Comparison of ENCODE assay signal across 17 cellular contexts in the genomic region with DNA sequence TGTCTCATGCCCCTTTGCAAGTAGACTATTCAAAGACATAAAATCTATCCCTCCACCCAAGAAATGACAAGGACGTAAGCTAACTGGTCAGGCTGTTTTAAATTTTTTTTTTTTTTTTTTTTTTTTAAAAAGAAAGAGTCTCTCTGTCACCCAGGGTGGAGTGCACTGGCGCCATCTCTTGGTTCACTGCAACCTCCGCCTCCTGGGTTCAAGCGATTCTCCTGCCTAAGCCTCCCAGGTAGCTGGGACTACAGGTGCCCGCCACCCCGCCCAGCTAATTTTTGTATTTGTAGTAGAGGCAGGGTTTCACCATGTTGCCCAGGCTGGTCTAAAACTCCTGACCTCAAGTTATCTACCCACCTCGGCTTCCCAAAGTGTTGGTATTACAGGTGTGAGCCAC. TPM values are rescaled to one million over a fixed set of nuclear protein-coding genes. Genes with fewer than 3 reads are reported as not detected.
DNase-seq lines count a peak whose midpoint lies in the region; ATAC-seq and TF ChIP-seq lines count a peak whose summit lies in the region.
"Had no signal": no experiment of that assay in that cellular context is flagged by ENCODE, and none has a peak within 500 bp of the region (broad histone marks: within the 10 kb centered on the region; RNA-seq: fewer than 3 reads in every experiment).

No MANE protein-coding gene starts in this region.

- peaks cover 98% of the 10 kb centered on the region for H3K79me2 ChIP-seq in PC-9 (ENCODE audit: low read depth)

- peaks cover 98% of the 10 kb centered on the region for H4K20me1 ChIP-seq in PC-9 (ENCODE audit: insufficient read depth)

- intact Hi-C loops in PC-9 (cut with micrococcal nuclease; ENCODE audit: unreplicated experiment) = no loop called here
- intact Hi-C loops in Right ventricle myocardium inferior (cut with DNase I) = loop anchor here (10.0 kb wide), 1 partner anchor 336 kb away; a partner anchor contains a TSS

- H3K27me3 ChIP-seq in PC-9 (ENCODE audit: insufficient read depth, low read depth) = no peaks in the 10 kb centered on the region
- H3K27me3 ChIP-seq: ovary had no signal

- H2AFZ ChIP-seq in PC-9 = no peak overlapping the region

- no peaks in the 10 kb centered on the region for H3K9me3 ChIP-seq in PC-9 (ENCODE audit: insufficient read depth, low read depth)
- H3K9me3 ChIP-seq: ovary had no signal

- peaks cover 38% of the 10 kb centered on the region for H3F3A ChIP-seq in PC-9 (ENCODE audit: insufficient read depth, low read depth)

- peak; percentile 51 for TF ChIP-seq CTCF in PC-9 (conservative IDR thresholded peaks at IDR 0.05)

- BruUV-seq in PC-9 (replicated peaks; lab: Mats Ljungman, UMichigan) = no TSS peak

- no peak for ATAC-seq in GM18909 (IDR thresholded peaks at IDR 0.05; ENCODE audit: poor library complexity, unreplicated experiment)
- ATAC-seq in Right ventricle myocardium inferior = no peak
- ATAC-seq: activated T-cell treated with anti-CD3 and anti-CD28 coated beads, Interleukin-2, amount 50 U/mL, for 72 hours; effector memory CD8-positive, alpha-beta T cell had no signal

- no peaks in the 10 kb centered on the region for H3K9me2 ChIP-seq in PC-9 (ENCODE audit: insufficient read depth)

- CTCF ChIA-PET in PC-9 (lab: Charles Lee) = interaction anchor here (0.6 to 0.7 kb wide), 2 partner anchors 434 to 445 kb away, joined by 5 to 8 read pairs; no protein-coding TSS in a partner anchor

- H3K4me3 ChIP-seq in PC-9 = no peak overlapping the region
- H3K4me3 ChIP-seq: ovary, SK-N-MC had no signal

- no peak for TF ChIP-seq POLR2A in erythroblast (IDR thresholded peaks at IDR 0.05; ENCODE audit: low read length)

- no peaks in the 10 kb centered on the region; the same call in 1 of the 2 replicates for H3K4me1 ChIP-seq in PC-9 (replicated peaks; ENCODE audit: insufficient read depth)

- DNase-seq in NCI-H2227 (lab: John Stamatoyannopoulos, UW; ENCODE audit: unreplicated experiment) (peak; percentile 8), NCI-H2227 treated with DMSO at 0.1 percent for 48 hours (lab: John Stamatoyannopoulos, UW) (no peak), Daoy (ENCODE audit: low read depth) (peak; percentile 17), PC-9 (no peak), erythroblast (lab: John Stamatoyannopoulos, UW) (peak; percentile 31 to 50), NCI-H1092 (lab: John Stamatoyannopoulos, UW) (no peak), Right ventricle myocardium inferior (ENCODE audit: missing footprints) (no peak)
- DNase-seq: activated T-cell treated with anti-CD3 and anti-CD28 coated beads, Interleukin-2, amount 50 U/mL, for 72 hours; aorta; COR-L47; effector memory CD8-positive, alpha-beta T cell; islet precursor cell; NCI-H1417 treated with DMSO at 0.1 percent for 48 hours; NCI-H526 treated with DMSO at 0.1 percent for 48 hours; ovary had no signal

- POLR2A ChIA-PET in PC-9 (lab: Charles Lee; ENCODE audit: unreplicated experiment) = no interaction called here

- H3K27ac ChIP-seq in PC-9 = no peak overlapping the region
- H3K27ac ChIP-seq: ovary, SK-N-MC had no signal

- no peak overlapping the region for H3K4me2 ChIP-seq in PC-9

- H3K36me3 ChIP-seq in PC-9 (ENCODE audit: low read depth) = peaks cover 62% of the 10 kb centered on the region
- H3K36me3 ChIP-seq: ovary had no signal

RNA-seq across cellular contexts. Expression of a gene that starts 11.2 kb away (rescaled TPM):
- 37.0 and 54.9 TPM in 2 replicates for total RNA-seq in Daoy (2014; rRNA removed; shearing (Covaris generic))
- total RNA-seq in PC-9 (2021) (77.0 and 112 TPM in 2 replicates), Right ventricle myocardium inferior (27.7 TPM)

RNA-seq across cellular contexts. Expression of a gene that starts 50.3 kb away (rescaled TPM):
- 277 and 349 TPM in 2 replicates for total RNA-seq in Daoy (2014; rRNA removed; shearing (Covaris generic))
- total RNA-seq in PC-9 (2021) (132 and 139 TPM in 2 replicates), Right ventricle myocardium inferior (not detected)

Comparison
In these comparisons a context has a peak if more than half of its experiments do, and no peak if none do; other contexts are left out.
1. DNase-seq: peak in NCI-H2227 (single experiment), Daoy (single experiment) and erythroblast (2 of 2); none in NCI-H2227 treated with DMSO at 0.1 percent for 48 hours (single experiment), PC-9 (0 of 2), NCI-H1092 (single experiment) and Right ventricle myocardium inferior (single experiment).
2. RNA of a gene that starts 50.3 kb away (total RNA-seq): 277 to 349 TPM in Daoy and 132 to 139 TPM in PC-9; not detected in Right ventricle myocardium inferior (single experiment); every median in the first group is over 100 times any median in the second.